31 cellular contexts compared by ENCODE assay signal in genomic region chr2:36675579-36675978, GRCh38. TPM values are rescaled to one million over a fixed set of nuclear protein-coding genes. Genes with fewer than 3 reads are reported as not detected.
"Had no signal": no experiment of that assay in that cellular context is flagged by ENCODE, and none has a peak within 500 bp of the region (broad histone marks: within the 10 kb centered on the region; RNA-seq: fewer than 3 reads in every experiment).

No MANE protein-coding gene starts in this region.

- H3K4me1 ChIP-seq: prostate gland, stomach, testis, thyroid gland, transverse colon, upper lobe of left lung, vagina had no signal

- H3K36me3 ChIP-seq: left lung, lower lobe of right lung, ovary, prostate gland, stomach, thyroid gland, transverse colon, upper lobe of left lung, vagina had no signal

- DNase-seq: hypothalamus; immature natural killer cell; kidney; left colon; left lung; lower lobe of right lung; mesendoderm; naive B cell; natural killer cell; nephron progenitor cell; ovary; posterior cingulate gyrus; retina; right cardiac atrium; stimulated activated CD4-positive, alpha-beta T cell treated with anti-CD3 and anti-CD28 coated beads, Interleukin-12 subunit alpha, Interleukin-12 subunit beta, amount 100 ng/mL, for 4 hours; stimulated activated CD4-positive, alpha-beta T cell treated with anti-CD3 and anti-CD28 coated beads, Interleukin-15, amount 100 ng/mL, for 24 hours; stimulated activated CD4-positive, alpha-beta T cell treated with anti-CD3 and anti-CD28 coated beads, Interleukin-2, amount 100 ng/mL, for 24 hours; stimulated activated CD4-positive, alpha-beta T cell treated with anti-CD3 and anti-CD28 coated beads, Interleukin-4, amount 100 ng/mL, for 1 hour; stimulated activated naive B cell treated with anti-CD40 and anti-IgM and Interleukin-4, amounts not matched to agents 10 μg/mL and 1 μg/mL and 100 μg/mL, for 72 hours; stimulated activated naive CD8-positive, alpha-beta T cell treated with anti-CD3 and anti-CD28 coated beads, Interleukin-15, Interleukin-2, amounts not matched to agents 100 U/mL and 50 U/mL, for 24 hours; stomach; testis; thyroid gland; transverse colon; upper lobe of left lung had no signal

- ATAC-seq: left lung; lower lobe of right lung; natural killer cell; right cardiac atrium; sciatic nerve; stimulated activated naive B cell treated with anti-CD40 and anti-IgM and Interleukin-4, amounts not matched to agents 10 μg/mL and 1 μg/mL and 100 μg/mL, for 72 hours; stimulated activated naive CD8-positive, alpha-beta T cell treated with anti-CD3 and anti-CD28 coated beads, Interleukin-15, Interleukin-2, amounts not matched to agents 100 U/mL and 50 U/mL, for 24 hours had no signal

- H3K9me3 ChIP-seq: lower lobe of right lung, ovary, prostate gland, testis, thyroid gland, upper lobe of left lung had no signal

- H3K27ac Mint-ChIP-seq: immature natural killer cell; mesothelial cell of epicardium; natural killer cell; nephron progenitor cell; stimulated activated naive B cell treated with anti-CD40 and anti-IgM and Interleukin-4, amounts not matched to agents 10 μg/mL and 1 μg/mL and 100 μg/mL, for 72 hours had no signal

- H3K27ac ChIP-seq: left lung, lower lobe of right lung, ovary, prostate gland, skin epidermis, stomach, testis, thyroid gland, transverse colon, upper lobe of left lung, vagina had no signal

- H3K4me3 Mint-ChIP-seq: immature natural killer cell; mesothelial cell of epicardium; naive B cell; natural killer cell; nephron progenitor cell; stimulated activated naive B cell treated with anti-CD40 and anti-IgM and Interleukin-4, amounts not matched to agents 10 μg/mL and 1 μg/mL and 100 μg/mL, for 72 hours had no signal

- H3K27me3 ChIP-seq: left lung, ovary, stomach, testis, thyroid gland, transverse colon, upper lobe of left lung, vagina had no signal

- H3K4me3 ChIP-seq: left lung, lower lobe of right lung, ovary, prostate gland, skin epidermis, stomach, testis, thyroid gland, transverse colon, upper lobe of left lung, vagina had no signal

RNA-seq across cellular contexts. Expression of gene VIT, which starts 20.9 kb away (rescaled TPM):
- total RNA-seq: kidney, mononuclear cell had no signal
